1 cellular context compared by ENCODE assay signal in genomic region chr7:105689093-105689819, GRCh38.
TF ChIP-seq lines count a peak whose summit lies in the region.

No MANE protein-coding gene starts in this region.

TF ChIP-seq in GM23338, 12 proteins besides CTCF, POLR2A, EP300 and RAD21 (continued from another document):
- 0 out of 2 replicates have a peak, but pooled peaks have one; percentile 31 for TF ChIP-seq ZNF462 (CRISPR knock-in tag; IDR thresholded peaks at IDR 0.05)
TF ChIP-seq in GM23338: peak in this region for 3.
